Comparison of ENCODE assay signal across 23 cellular contexts in genomic region chr19:566844-567243, GRCh38. TPM values are rescaled to one million over a fixed set of nuclear protein-coding genes. Genes with fewer than 3 reads are reported as not detected.
DNase-seq lines count a peak whose midpoint lies in the region; ATAC-seq and TF ChIP-seq lines count a peak whose summit lies in the region.
"Had no signal": no experiment of that assay in that cellular context is flagged by ENCODE, and none has a peak within 500 bp of the region (broad histone marks: within the 10 kb centered on the region; RNA-seq: fewer than 3 reads in every experiment).

No MANE protein-coding gene starts in this region.

- peak overlapping the region; percentile 40 to 88 (median 81) for H3K27ac ChIP-seq in transverse colon
- H3K27ac ChIP-seq: esophagus squamous epithelium, KMS-11, testis had no signal

- DNase-seq in MV-4-11 (lab: John Stamatoyannopoulos, UW) (peak; percentile 64), fibroblast of villous mesenchyme (ENCODE audit: low read depth) (no peak), transverse colon (no peak), A172 (ENCODE audit: low spot score) (no peak), NK-92 (lab: John Stamatoyannopoulos, UW; ENCODE audit: unreplicated experiment) (no peak), NCI-H2227 (lab: John Stamatoyannopoulos, UW; ENCODE audit: unreplicated experiment) (no peak)
- DNase-seq: activated CD4-positive, alpha-beta T cell treated with anti-CD3 and anti-CD28 coated beads for 48 hours; activated naive CD8-positive, alpha-beta T cell treated with anti-CD3 and anti-CD28 coated beads, Interleukin-2, amount 10 ng/mL, durations not matched to agents 7 days and 5 days; COR-L47; effector memory CD4-positive, alpha-beta T cell; esophagus squamous epithelium; H7; NCI-H1105; NCI-H526; occipital lobe; SHP77; T-cell had no signal

- TF ChIP-seq CTCF in fibroblast of villous mesenchyme (IDR thresholded peaks at IDR 0.05; ENCODE audit: insufficient read depth, low read depth, low read length) (no peak), nephron (IDR thresholded peaks at IDR 0.05; ENCODE audit: unreplicated experiment in 3 of 3) (no peak), transverse colon (IDR thresholded peaks at IDR 0.05) (no peak)

- H3K36me3 Mint-ChIP-seq in nephron (ENCODE audit: low read depth) = peaks cover 17% of the 10 kb centered on the region
- H3K36me3 Mint-ChIP-seq: activated naive CD8-positive, alpha-beta T cell treated with anti-CD3 and anti-CD28 coated beads, Interleukin-2, amount 10 ng/mL, durations not matched to agents 7 days and 5 days; T-cell had no signal

- no peaks in the 10 kb centered on the region for H3K27me3 ChIP-seq in transverse colon
- H3K27me3 ChIP-seq: esophagus squamous epithelium, testis had no signal

- TF ChIP-seq EP300 in transverse colon (IDR thresholded peaks at IDR 0.05; ENCODE audit: low read depth) = no peak

- peaks cover 8 to 11% (median 10%) of the 10 kb centered on the region in 4 donors for H3K4me1 ChIP-seq in transverse colon

- peak overlapping the region; percentile 68 to 91 (median 68) for H3K27ac Mint-ChIP-seq in nephron
- H3K27ac Mint-ChIP-seq: activated naive CD8-positive, alpha-beta T cell treated with anti-CD3 and anti-CD28 coated beads, Interleukin-2, amount 10 ng/mL, durations not matched to agents 7 days and 5 days; activated T-helper 17 cell treated with anti-CD3 and anti-CD28 coated beads, Interleukin-2, amount 50 U/mL, for 72 hours; T-cell had no signal

- no peak for ATAC-seq in GM18868 (IDR thresholded peaks at IDR 0.05; ENCODE audit: unreplicated experiment)
- ATAC-seq: activated T-helper 17 cell treated with anti-CD3 and anti-CD28 coated beads, Interleukin-2, amount 50 U/mL, for 72 hours; T-cell had no signal

- H3K36me3 ChIP-seq in transverse colon = no peaks in the 10 kb centered on the region
- H3K36me3 ChIP-seq: esophagus squamous epithelium had no signal

- in situ Hi-C loops in transverse colon (cut with MboI; ENCODE audit: low pct_ligation_motif_present in 1 of 4, low pct_unique_long_range_greater_than_20kb in 1 of 4, low sequenced_read_pairs in 3 of 4) = no loop called here

- peaks cover 8% of the 10 kb centered on the region for H3K4me1 Mint-ChIP-seq in nephron

- intact Hi-C loops in transverse colon (cut with DNase I; ENCODE audit: low total_unique reads) = no loop called here

- H3K4me3 Mint-ChIP-seq in nephron = peak overlapping the region in 1 of 3 experiments; percentile 8
- H3K4me3 Mint-ChIP-seq: activated naive CD8-positive, alpha-beta T cell treated with anti-CD3 and anti-CD28 coated beads, Interleukin-2, amount 10 ng/mL, durations not matched to agents 7 days and 5 days; activated T-helper 17 cell treated with anti-CD3 and anti-CD28 coated beads, Interleukin-2, amount 50 U/mL, for 72 hours; T-cell had no signal

- H3K9me3 ChIP-seq in transverse colon = no peaks in the 10 kb centered on the region
- H3K9me3 ChIP-seq: esophagus squamous epithelium, testis had no signal

- TF ChIP-seq POLR2A in transverse colon (IDR thresholded peaks at IDR 0.05) = no peak

- H3K9me3 Mint-ChIP-seq in nephron = peaks cover 11% of the 10 kb centered on the region
- H3K9me3 Mint-ChIP-seq: activated naive CD8-positive, alpha-beta T cell treated with anti-CD3 and anti-CD28 coated beads, Interleukin-2, amount 10 ng/mL, durations not matched to agents 7 days and 5 days; activated T-helper 17 cell treated with anti-CD3 and anti-CD28 coated beads, Interleukin-2, amount 50 U/mL, for 72 hours; T-cell had no signal

- WGBS in transverse colon (ENCODE audit: low coverage in 1 of 2), 2 donors = 68 to 81% methylated on average over 12 to 16 of the region's 16 CpGs

- peak overlapping the region; percentile 48 for H3K4me3 ChIP-seq in fibroblast of villous mesenchyme (ENCODE audit: low read depth, low read length)
- H3K4me3 ChIP-seq in transverse colon = no peak overlapping the region
- H3K4me3 ChIP-seq: esophagus squamous epithelium, testis had no signal

- H3K27me3 Mint-ChIP-seq in nephron (ENCODE audit: low read depth) = peaks cover 6% of the 10 kb centered on the region
- H3K27me3 Mint-ChIP-seq: activated naive CD8-positive, alpha-beta T cell treated with anti-CD3 and anti-CD28 coated beads, Interleukin-2, amount 10 ng/mL, durations not matched to agents 7 days and 5 days; activated T-helper 17 cell treated with anti-CD3 and anti-CD28 coated beads, Interleukin-2, amount 50 U/mL, for 72 hours; T-cell had no signal

RNA-seq across cellular contexts. Expression of gene BSG, which starts 5.6 kb away (rescaled TPM):
- 191 and 207 TPM in 2 replicates for total RNA-seq in fibroblast of villous mesenchyme
- total RNA-seq in transverse colon = 1,000 to 10,000 TPM in 3 of 4 donors, 100 to 1,000 TPM in 1; 909 to 2,228 (median 1,224) TPM
- 700 and 767 TPM in 2 replicates for total RNA-seq in A172 (2014; rRNA removed; shearing (Covaris generic))

RNA-seq across cellular contexts. Expression of gene HCN2, which starts 22.8 kb away (rescaled TPM):
- 0.32 and 0.86 TPM in 2 replicates for total RNA-seq in fibroblast of villous mesenchyme
- under 1 TPM in 3 of 4 donors, not detected in 1; 0.14 to 1.00 (median 0.64) TPM for total RNA-seq in transverse colon
- total RNA-seq in A172 (2014; rRNA removed; shearing (Covaris generic)) = 9.3 and 12.7 TPM in 2 replicates

RNA-seq across cellular contexts. Expression of gene GZMM, which starts 23.0 kb away (rescaled TPM):
- total RNA-seq in fibroblast of villous mesenchyme = 0.32 and 0.43 TPM in 2 replicates
- total RNA-seq in transverse colon = 1 to 10 TPM in 2 of 4 donors, not detected in 2; 1.1 to 1.8 TPM
- not detected in 2 replicates for total RNA-seq in A172 (2014; rRNA removed; shearing (Covaris generic))
- total RNA-seq: chondrocyte, occipital lobe had no signal

RNA-seq across cellular contexts. Expression of gene CDC34, which starts 35.3 kb away (rescaled TPM):
- total RNA-seq in fibroblast of villous mesenchyme (52.2 and 53.1 TPM in 2 replicates), transverse colon (100 to 1,000 TPM in 3 of 4 donors, 10 to 100 TPM in 1; 72.0 to 116 (median 103) TPM)
- total RNA-seq in A172 (2014; rRNA removed; shearing (Covaris generic)) = 96.1 and 105 TPM in 2 replicates

RNA-seq across cellular contexts. Expression of gene TPGS1, which starts 59.5 kb away (rescaled TPM):
- total RNA-seq in fibroblast of villous mesenchyme (16.8 and 29.3 TPM in 2 replicates), transverse colon (100 to 1,000 TPM in 1 of 4 donors, 10 to 100 TPM in 3; 18.0 to 103 (median 43.8) TPM)
- 44.3 and 104 TPM in 2 replicates for total RNA-seq in A172 (2014; rRNA removed; shearing (Covaris generic))
